Comparison of ENCODE assay signal across 9 cellular contexts in the genomic region with DNA sequence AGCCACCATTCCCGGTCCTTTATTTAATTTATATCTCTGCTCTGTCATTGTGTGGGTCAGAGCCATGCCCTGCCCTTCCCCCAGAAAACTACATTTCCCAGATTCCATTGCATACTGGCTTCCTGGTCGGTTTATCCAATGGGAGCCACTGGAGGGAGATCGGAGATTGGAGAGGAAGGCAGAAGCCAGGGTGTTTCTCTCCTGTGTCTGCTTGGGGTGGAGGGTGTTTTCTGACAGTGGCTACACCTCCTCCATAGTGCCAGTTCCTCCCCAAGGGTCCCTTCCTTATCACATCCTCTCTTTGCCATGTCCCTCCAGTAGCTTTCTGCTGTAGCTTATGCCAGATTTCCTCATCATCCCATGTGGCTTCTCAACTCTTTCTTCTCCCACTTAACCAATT. TPM values are rescaled to one million over a fixed set of nuclear protein-coding genes. Genes with fewer than 3 reads are reported as not detected.
DNase-seq lines count a peak whose midpoint lies in the region; ATAC-seq, FAIRE-seq and TF ChIP-seq lines count a peak whose summit lies in the region.
"Had no signal": no experiment of that assay in that cellular context is flagged by ENCODE, and none has a peak within 500 bp of the region (broad histone marks: within the 10 kb centered on the region; RNA-seq: fewer than 3 reads in every experiment).

No MANE protein-coding gene starts in this region.

- peak; percentile 21 for DNase-seq in NCI-H1694 treated with DMSO at 0.1 percent for 48 hours (lab: John Stamatoyannopoulos, UW)
- DNase-seq in activated CD8-positive, alpha-beta T cell treated with anti-CD3 and anti-CD28 coated beads for 36 hours, result peak; percentile 30
- peak; percentile 80 for DNase-seq in islet precursor cell
- no peak for DNase-seq in occipital lobe (lab: John Stamatoyannopoulos, UW)

- POLR2A ChIA-PET in activated CD8-positive, alpha-beta T cell treated with anti-CD3 and anti-CD28 coated beads for 36 hours (lab: Charles Lee), result no interaction called here

- TF ChIP-seq CTCF in activated CD8-positive, alpha-beta T cell treated with anti-CD3 and anti-CD28 coated beads for 36 hours (IDR thresholded peaks at IDR 0.05), result no peak

- H3K4me3 Mint-ChIP-seq in activated CD8-positive, alpha-beta T cell treated with anti-CD3 and anti-CD28 coated beads for 36 hours, result no peak overlapping the region

- peaks cover 3% of the 10 kb centered on the region for H3K4me1 Mint-ChIP-seq in activated CD8-positive, alpha-beta T cell treated with anti-CD3 and anti-CD28 coated beads for 36 hours (ENCODE audit: low read depth)

- peak; percentile 36 for ATAC-seq in activated CD8-positive, alpha-beta T cell treated with anti-CD3 and anti-CD28 coated beads for 36 hours
- ATAC-seq in GM18498 (IDR thresholded peaks at IDR 0.05; ENCODE audit: unreplicated experiment), result no peak
- ATAC-seq in HG03457 (IDR thresholded peaks at IDR 0.05; ENCODE audit: unreplicated experiment), result no peak
- ATAC-seq in HG03097 (IDR thresholded peaks at IDR 0.05; ENCODE audit: low FRiP score, unreplicated experiment), result no peak

- CTCF ChIA-PET in activated CD8-positive, alpha-beta T cell treated with anti-CD3 and anti-CD28 coated beads for 36 hours (lab: Charles Lee), result interaction anchor here (1.8 kb wide), 1 partner anchor 83 kb away, joined by 5 read pairs; no protein-coding TSS in a partner anchor

- H3K27me3 Mint-ChIP-seq in activated CD8-positive, alpha-beta T cell treated with anti-CD3 and anti-CD28 coated beads for 36 hours, result peaks cover 23% of the 10 kb centered on the region

- intact Hi-C loops in activated CD8-positive, alpha-beta T cell treated with anti-CD3 and anti-CD28 coated beads for 36 hours (cut with micrococcal nuclease), result no loop called here

- H3K27ac Mint-ChIP-seq in activated CD8-positive, alpha-beta T cell treated with anti-CD3 and anti-CD28 coated beads for 36 hours, result no peak overlapping the region

- H3K36me3 Mint-ChIP-seq in activated CD8-positive, alpha-beta T cell treated with anti-CD3 and anti-CD28 coated beads for 36 hours (ENCODE audit: low read depth), result no peaks in the 10 kb centered on the region

- peak; percentile 88 for FAIRE-seq in G401.6 (lab: Jason Lieb, UNC)
- FAIRE-seq: colon had no signal

- H3K9me3 Mint-ChIP-seq in activated CD8-positive, alpha-beta T cell treated with anti-CD3 and anti-CD28 coated beads for 36 hours, result no peaks in the 10 kb centered on the region

RNA-seq across cellular contexts. Expression of a gene that starts 19.0 kb away (rescaled TPM):
- 1 to 10 TPM; 2.7 to 3.2 TPM for total RNA-seq in activated CD8-positive, alpha-beta T cell treated with anti-CD3 and anti-CD28 coated beads for 36 hours
- total RNA-seq in occipital lobe, result 121 TPM

Comparison
In these comparisons a context has a peak if more than half of its experiments do, and no peak if none do; other contexts are left out.
1. RNA of a gene that starts 19.0 kb away (total RNA-seq): 121 TPM in occipital lobe (single experiment); 2.7 to 3.2 TPM in activated CD8-positive, alpha-beta T cell treated with anti-CD3 and anti-CD28 coated beads for 36 hours; every median in the first group is over 10 times any median in the second.